8 cellular contexts compared by ENCODE assay signal in genomic region chr1:149792502-149792901, GRCh38. TPM values are rescaled to one million over a fixed set of nuclear protein-coding genes. Genes with fewer than 3 reads are reported as not detected.
DNase-seq lines count a peak whose midpoint lies in the region; ATAC-seq and TF ChIP-seq lines count a peak whose summit lies in the region.
"Not testable (repeated sequence)": the region's sequence is repeated elsewhere in the genome, so short reads cannot be mapped to it uniquely, and the experiment has no call there.

No MANE protein-coding gene starts in this region.

- POLR2A ChIA-PET in naive thymus-derived CD4-positive, alpha-beta T cell (lab: Charles Lee) = not testable (repeated sequence)

- H3K4me3 Mint-ChIP-seq in activated naive CD4-positive, alpha-beta T cell treated with anti-CD3 and anti-CD28 coated beads, Interleukin-2, amount 10 ng/mL, durations not matched to agents 7 days and 5 days = peak overlapping the region; percentile 97
- peak overlapping the region; percentile 90 to 100 (median 97) for H3K4me3 Mint-ChIP-seq in naive thymus-derived CD4-positive, alpha-beta T cell

- peak; percentile 39 for TF ChIP-seq CTCF in fibroblast of villous mesenchyme (IDR thresholded peaks at IDR 0.05; ENCODE audit: insufficient read depth, low read depth, low read length)

- H3K4me3 ChIP-seq in SK-N-MC (peak overlapping the region; percentile 74), fibroblast of villous mesenchyme (ENCODE audit: low read depth, low read length) (peak overlapping the region; percentile 61)
- H3K4me3 ChIP-seq in naive thymus-derived CD4-positive, alpha-beta T cell (ENCODE audit: low read length) = not testable (repeated sequence)

- H3K4me1 Mint-ChIP-seq in activated naive CD4-positive, alpha-beta T cell treated with anti-CD3 and anti-CD28 coated beads, Interleukin-2, amount 10 ng/mL, durations not matched to agents 7 days and 5 days; naive thymus-derived CD4-positive, alpha-beta T cell: not testable (repeated sequence)

- H3K9me3 ChIP-seq in SK-N-MC (ENCODE audit: low read depth, low read length); naive thymus-derived CD4-positive, alpha-beta T cell (ENCODE audit: control insufficient read depth in 2 of 3, low read length in 3 of 3): not testable (repeated sequence)

- H3K27me3 Mint-ChIP-seq in activated naive CD4-positive, alpha-beta T cell treated with anti-CD3 and anti-CD28 coated beads, Interleukin-2, amount 10 ng/mL, durations not matched to agents 7 days and 5 days; naive thymus-derived CD4-positive, alpha-beta T cell: not testable (repeated sequence)

- peak overlapping the region; percentile 97 for H3K27ac Mint-ChIP-seq in activated naive CD4-positive, alpha-beta T cell treated with anti-CD3 and anti-CD28 coated beads, Interleukin-2, amount 10 ng/mL, durations not matched to agents 7 days and 5 days
- H3K27ac Mint-ChIP-seq in naive thymus-derived CD4-positive, alpha-beta T cell = peak overlapping the region; percentile 78 to 99 (median 96)

- DNase-seq in DMS53 (lab: John Stamatoyannopoulos, UW) (peak; percentile 61), HuH-7.5 (ENCODE audit: low spot score) (peak; percentile 11), fibroblast of villous mesenchyme (ENCODE audit: low read depth) (peak; percentile 26)
- DNase-seq in SK-N-MC (ENCODE audit: low read depth, low spot score) = not testable (repeated sequence)
- peak; percentile 65 for DNase-seq in activated naive CD4-positive, alpha-beta T cell treated with anti-CD3 and anti-CD28 coated beads, Interleukin-2, amount 10 ng/mL, durations not matched to agents 7 days and 5 days
- DNase-seq in naive thymus-derived CD4-positive, alpha-beta T cell = peak; percentile 27 to 77 (median 69)
- DNase-seq in stimulated activated naive CD4-positive, alpha-beta T cell (lab: John Stamatoyannopoulos, UW) = peak; percentile 26 to 84 (median 51)

- not testable (repeated sequence) for H3K27me3 ChIP-seq in naive thymus-derived CD4-positive, alpha-beta T cell (ENCODE audit: control insufficient read depth in 2 of 2, insufficient read depth in 2 of 2, low read length in 2 of 2)

- CTCF ChIA-PET in activated naive CD4-positive, alpha-beta T cell treated with anti-CD3 and anti-CD28 coated beads, Interleukin-2, amount 10 ng/mL, durations not matched to agents 7 days and 5 days (lab: Charles Lee); naive thymus-derived CD4-positive, alpha-beta T cell (lab: Charles Lee): not testable (repeated sequence)

- H3K9me3 Mint-ChIP-seq in activated naive CD4-positive, alpha-beta T cell treated with anti-CD3 and anti-CD28 coated beads, Interleukin-2, amount 10 ng/mL, durations not matched to agents 7 days and 5 days; naive thymus-derived CD4-positive, alpha-beta T cell: not testable (repeated sequence)

- H3K36me3 ChIP-seq in SK-N-MC (ENCODE audit: insufficient read depth, low read length); naive thymus-derived CD4-positive, alpha-beta T cell (ENCODE audit: control insufficient read depth in 2 of 3, insufficient read depth in 3 of 3, low read length in 3 of 3): not testable (repeated sequence)

- H3K4me1 ChIP-seq in naive thymus-derived CD4-positive, alpha-beta T cell (ENCODE audit: control insufficient read depth in 2 of 2, insufficient read depth in 2 of 2, low read length in 2 of 2) = not testable (repeated sequence)

- H3K36me3 Mint-ChIP-seq in activated naive CD4-positive, alpha-beta T cell treated with anti-CD3 and anti-CD28 coated beads, Interleukin-2, amount 10 ng/mL, durations not matched to agents 7 days and 5 days; naive thymus-derived CD4-positive, alpha-beta T cell: not testable (repeated sequence)

- intact Hi-C loops in naive thymus-derived CD4-positive, alpha-beta T cell (cut with micrococcal nuclease) = not testable (repeated sequence)

- not testable (repeated sequence) for H3K9ac ChIP-seq in SK-N-MC (ENCODE audit: insufficient read length)

- peak; percentile 64 for ATAC-seq in GM21737 (IDR thresholded peaks at IDR 0.05; ENCODE audit: unreplicated experiment)
- peak; percentile 87 for ATAC-seq in naive thymus-derived CD4-positive, alpha-beta T cell

- H3K27ac ChIP-seq in SK-N-MC = not testable (repeated sequence)
- peak overlapping the region; percentile 60 for H3K27ac ChIP-seq in naive thymus-derived CD4-positive, alpha-beta T cell (ENCODE audit: low read depth, low read length)

RNA-seq across cellular contexts. Expression of gene FCGR1A, which starts 10.0 kb away (rescaled TPM):
- total RNA-seq in fibroblast of villous mesenchyme = not detected in 2 replicates
- 10 to 100 TPM in 1 of 5 experiments, under 1 TPM in 2, not detected in 2; 0.21 to 14.4 (median 0.59) TPM for total RNA-seq in naive thymus-derived CD4-positive, alpha-beta T cell
- not detected for polyA plus RNA-seq in naive thymus-derived CD4-positive, alpha-beta T cell
